ENCODE assay signal across 8 cellular contexts in the genomic region with DNA sequence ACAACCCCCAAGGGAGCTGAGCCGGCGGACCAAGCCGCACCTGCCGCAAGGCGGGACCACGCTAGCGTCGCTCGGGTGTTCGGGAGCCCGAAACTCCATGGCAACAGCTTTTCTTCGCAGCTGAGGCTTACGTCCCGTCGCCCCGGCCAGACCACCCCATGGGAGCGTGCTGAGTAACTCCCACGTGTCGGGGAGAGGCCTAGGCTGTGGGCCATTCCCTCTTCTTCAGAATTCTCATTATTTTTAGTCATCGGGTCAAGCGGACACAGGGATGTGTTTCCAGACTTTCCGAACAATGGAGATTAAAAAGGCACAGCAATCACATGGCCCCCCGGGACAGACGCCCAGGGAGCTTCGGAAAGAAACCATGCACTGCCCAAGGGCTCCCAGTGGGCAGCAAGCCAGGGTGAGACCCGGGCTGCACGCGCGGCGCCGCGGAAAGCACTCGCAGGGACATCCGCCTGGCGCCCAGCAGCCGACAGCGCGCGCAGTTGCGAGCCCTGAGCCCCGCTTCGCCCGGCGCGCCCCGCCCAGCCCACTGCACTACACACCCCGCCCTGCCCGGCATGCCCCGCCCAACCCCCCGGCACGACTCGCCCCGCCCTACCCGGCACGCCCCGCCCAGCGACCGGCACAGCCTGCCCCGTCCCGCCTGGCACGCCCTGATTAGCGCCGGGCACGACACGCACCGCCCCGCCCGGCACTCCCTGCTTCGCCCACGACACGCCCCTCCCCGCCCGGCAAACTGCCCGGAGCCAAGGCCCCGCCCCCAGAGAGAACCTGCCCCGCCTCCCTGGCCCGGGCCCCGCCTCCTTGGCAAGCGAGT. TPM values are rescaled to one million over a fixed set of nuclear protein-coding genes. Genes with fewer than 3 reads are reported as not detected.
DNase-seq lines count a peak whose midpoint lies in the region; ATAC-seq and TF ChIP-seq lines count a peak whose summit lies in the region.

No MANE protein-coding gene starts in this region.

- H3K9me3 ChIP-seq in right cardiac atrium (ENCODE audit: control insufficient read depth, low read length) (no peaks in the 10 kb centered on the region), uterus (no peaks in the 10 kb centered on the region)

- intact Hi-C loops in right cardiac atrium (cut with DNase I): no loop called here
- intact Hi-C loops in uterus (cut with DNase I; ENCODE audit: low total_unique reads): no loop called here

- CTCF ChIA-PET in T-cell (lab: Charles Lee): interaction anchor here in 1 of 2 donors (0.7 kb wide), 1 partner anchor 11 kb away, joined by 3 read pairs; no protein-coding TSS in a partner anchor

- H3K36me3 ChIP-seq in uterus: no peaks in the 10 kb centered on the region

- H3K9me3 Mint-ChIP-seq in T-cell: no peaks in the 10 kb centered on the region

- under 1% methylated on average over 79 of the region's 79 CpGs for whole genome bisulfite sequencing in right cardiac atrium

- POLR2A ChIA-PET in T-cell (lab: Charles Lee): no interaction called here

- H3K27ac Mint-ChIP-seq in T-cell: peak overlapping the region; percentile 69 to 80

- in situ Hi-C loops in GM13977 (cut with MboI; ENCODE audit: low pct_unique_long_range_greater_than_20kb, low sequenced_read_pairs, unreplicated experiment): no loop called here

- H3K4me3 Mint-ChIP-seq in T-cell: peak overlapping the region; percentile 87 to 90 (median 89)

- H3K36me3 Mint-ChIP-seq in T-cell: peaks cover 3% of the 10 kb centered on the region

- H3K27me3 Mint-ChIP-seq in T-cell: no peaks in the 10 kb centered on the region

- peaks cover 7 to 8% (median 7%) of the 10 kb centered on the region in 3 donors for H3K4me1 Mint-ChIP-seq in T-cell

- ATAC-seq in HG02870 (IDR thresholded peaks at IDR 0.05; ENCODE audit: unreplicated experiment) (peak; percentile 86), T-cell (replicated peaks in 1 of 4) (peak; percentile 90 to 97 (median 93)), right cardiac atrium (peak; percentile 99 to 100)

- DNase-seq in GM13977 (ENCODE audit: low spot score) (peak; percentile 99), NCI-H146 (lab: John Stamatoyannopoulos, UW) (peak; percentile 94), T-cell (peak; percentile 96 to 100 (median 98)), amygdala (lab: John Stamatoyannopoulos, UW) (peak in 55 of 56 donors; percentile 69 to 99 (median 94)), right cardiac atrium (peak; percentile 97 to 99 (median 98)), pulmonary artery endothelial cell (ENCODE audit: low read depth, low spot score) (peak; percentile 79), uterus (peak; percentile 95)

- H3K27me3 ChIP-seq in right cardiac atrium (ENCODE audit: control insufficient read depth, insufficient read depth) (no peaks in the 10 kb centered on the region), uterus (no peaks in the 10 kb centered on the region)

- TF ChIP-seq CTCF in GM13977 (IDR thresholded peaks at IDR 0.05; ENCODE audit: extremely low read depth, insufficient read depth, missing control alignments) (no peak), uterus (IDR thresholded peaks at IDR 0.05) (peak in 1 of 4 experiments; percentile 16)

- H3K4me3 ChIP-seq in right cardiac atrium (ENCODE audit: low read length) (peak overlapping the region; percentile 92), uterus (peak overlapping the region; percentile 56 to 70)

- TF ChIP-seq POLR2A in uterus (IDR thresholded peaks at IDR 0.05): peak in 1 of 2 donors; percentile 15

- H3K27ac ChIP-seq in right cardiac atrium (ENCODE audit: low read length) (peak overlapping the region; percentile 10), uterus (peak overlapping the region; percentile 66 to 73)

- H3K4me1 ChIP-seq in right cardiac atrium (ENCODE audit: control insufficient read depth, insufficient read depth, low read length) (no peaks in the 10 kb centered on the region), uterus (no peaks in the 10 kb centered on the region)

RNA-seq across cellular contexts. Expression of a gene that starts 0.4 kb away (rescaled TPM):
- total RNA-seq in T-cell (under 1 TPM in 2 of 5 donors, not detected in 3; 0.13 to 0.20 TPM), right cardiac atrium (1 to 10 TPM in 2 of 4 donors, under 1 TPM in 2; 0.86 to 1.3 (median 1.0) TPM), pulmonary artery endothelial cell (0.42 and 0.92 TPM in 2 replicates), uterus (1 to 10 TPM in 2 of 4 donors, under 1 TPM in 1, not detected in 1; 0.29 to 9.7 (median 1.8) TPM)
- 0.75 TPM for polyA plus RNA-seq in right cardiac atrium

RNA-seq across cellular contexts. Expression of a gene that starts 28.2 kb away (rescaled TPM):
- total RNA-seq in T-cell (10 to 100 TPM in 4 of 5 donors, 1 to 10 TPM in 1; 5.9 to 18.8 (median 15.0) TPM), right cardiac atrium (10 to 100 TPM; 10.1 to 14.9 (median 12.8) TPM), pulmonary artery endothelial cell (26.6 and 49.0 TPM in 2 replicates), uterus (10 to 100 TPM; 11.5 to 33.0 (median 15.7) TPM)
- 6.5 TPM for polyA plus RNA-seq in right cardiac atrium

RNA-seq across cellular contexts. Expression of a gene that starts 28.4 kb away (rescaled TPM):
- 10 to 100 TPM; 27.7 to 37.3 (median 31.5) TPM for total RNA-seq in T-cell
- 10 to 100 TPM; 13.4 to 16.4 (median 14.2) TPM for total RNA-seq in right cardiac atrium
- 3.0 TPM for polyA plus RNA-seq in right cardiac atrium
- 16.0 and 18.9 TPM in 2 replicates for total RNA-seq in pulmonary artery endothelial cell
- 10 to 100 TPM; 17.1 to 56.6 (median 41.6) TPM for total RNA-seq in uterus

Comparison
In these comparisons a context has a peak if more than half of its experiments do, and no peak if none do; other contexts are left out.
1. Peak in every context shown above with its lines: DNase-seq, ATAC-seq, H3K4me3 ChIP-seq and H3K27ac ChIP-seq.